In genomic region chr1:205227584-205228006, GRCh38 we compare ENCODE assay signal across 1 cellular context.
A peak's percentile ranks its signal among the peaks of the same experiment; 100 is the strongest.
TF ChIP-seq lines count a peak whose summit lies in the region.

A gene with protein sequence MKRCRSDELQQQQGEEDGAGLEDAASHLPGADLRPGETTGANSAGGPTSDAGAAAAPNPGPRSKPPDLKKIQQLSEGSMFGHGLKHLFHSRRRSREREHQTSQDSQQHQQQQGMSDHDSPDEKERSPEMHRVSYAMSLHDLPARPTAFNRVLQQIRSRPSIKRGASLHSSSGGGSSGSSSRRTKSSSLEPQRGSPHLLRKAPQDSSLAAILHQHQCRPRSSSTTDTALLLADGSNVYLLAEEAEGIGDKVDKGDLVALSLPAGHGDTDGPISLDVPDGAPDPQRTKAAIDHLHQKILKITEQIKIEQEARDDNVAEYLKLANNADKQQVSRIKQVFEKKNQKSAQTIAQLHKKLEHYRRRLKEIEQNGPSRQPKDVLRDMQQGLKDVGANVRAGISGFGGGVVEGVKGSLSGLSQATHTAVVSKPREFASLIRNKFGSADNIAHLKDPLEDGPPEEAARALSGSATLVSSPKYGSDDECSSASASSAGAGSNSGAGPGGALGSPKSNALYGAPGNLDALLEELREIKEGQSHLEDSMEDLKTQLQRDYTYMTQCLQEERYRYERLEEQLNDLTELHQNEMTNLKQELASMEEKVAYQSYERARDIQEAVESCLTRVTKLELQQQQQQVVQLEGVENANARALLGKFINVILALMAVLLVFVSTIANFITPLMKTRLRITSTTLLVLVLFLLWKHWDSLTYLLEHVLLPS (plus strand): TSS chr1:205227946. CDS start chr1:205228565, 619 bp downstream.

TF ChIP-seq in HEK293, 187 proteins besides CTCF, POLR2A, EP300 and RAD21 (continued from another document and continues in another):
- TF ChIP-seq HIC1 (tag by site-specific recombination; IDR thresholded peaks at IDR 0.05) (no peak), ZNF473 (tag by site-specific recombination; IDR thresholded peaks at IDR 0.05) (no peak), ZNF341 (tag by site-specific recombination; IDR thresholded peaks at IDR 0.05; ENCODE audit: low read depth) (no peak), ZNF366 (tag by site-specific recombination; conservative IDR thresholded peaks at IDR 0.05) (no peak), ZNF580 (tag by site-specific recombination; IDR thresholded peaks at IDR 0.05) (no peak), ZNF23 (tag by site-specific recombination; IDR thresholded peaks at IDR 0.05; ENCODE audit: borderline replicate concordance) (no peak), YY2 (tag by site-specific recombination; IDR thresholded peaks at IDR 0.05) (no peak), ZBTB17 (tag by site-specific recombination; IDR thresholded peaks at IDR 0.05) (peak; percentile 82), KLF10 (tag by site-specific recombination; IDR thresholded peaks at IDR 0.05) (peak; percentile 61; the same call in 1 of the 2 replicates), ZNF514 (tag by site-specific recombination; IDR thresholded peaks at IDR 0.05) (no peak), HOXC10 (CRISPR knock-in tag; IDR thresholded peaks at IDR 0.05) (no peak), ZNF311 (tag by site-specific recombination; IDR thresholded peaks at IDR 0.05; ENCODE audit: borderline replicate concordance) (no peak), ZNF404 (tag by site-specific recombination; IDR thresholded peaks at IDR 0.05) (no peak), ZNF626 (tag by site-specific recombination; IDR thresholded peaks at IDR 0.05) (no peak), ZBTB8A (tag by site-specific recombination; IDR thresholded peaks at IDR 0.05) (peak; percentile 53; the same call in 1 of the 2 replicates), KLF1 (tag by site-specific recombination; IDR thresholded peaks at IDR 0.05) (peak; percentile 66), WT1 (tag by site-specific recombination; IDR thresholded peaks at IDR 0.05) (no peak), ZNF530 (tag by site-specific recombination; IDR thresholded peaks at IDR 0.05; ENCODE audit: low read depth) (no peak), ZNF837 (tag by site-specific recombination; IDR thresholded peaks at IDR 0.05) (no peak), ZNF548 (tag by site-specific recombination; IDR thresholded peaks at IDR 0.05) (no peak), ZNF596 (tag by site-specific recombination; IDR thresholded peaks at IDR 0.05) (no peak), ZNF391 (tag by site-specific recombination; IDR thresholded peaks at IDR 0.05; ENCODE audit: borderline replicate concordance, low read depth) (0 out of 2 replicates have a peak, but pooled peaks have one; percentile 27), ZNF221 (tag by site-specific recombination; IDR thresholded peaks at IDR 0.05; ENCODE audit: borderline replicate concordance) (no peak), ZNF133 (tag by site-specific recombination; IDR thresholded peaks at IDR 0.05) (no peak), ZNF114 (tag by site-specific recombination; IDR thresholded peaks at IDR 0.05) (no peak), ZBTB21 (tag by site-specific recombination; IDR thresholded peaks at IDR 0.05) (no peak), TCF7L2 (IDR thresholded peaks at IDR 0.05; ENCODE audit: borderline replicate concordance, low read depth, low read length) (no peak), EGR2 (tag by site-specific recombination; IDR thresholded peaks at IDR 0.05; ENCODE audit: low read depth) (peak; percentile 95), ZNF354C (tag by site-specific recombination; IDR thresholded peaks at IDR 0.05; ENCODE audit: borderline replicate concordance, low read depth) (no peak), ZNF184 (tag by site-specific recombination; IDR thresholded peaks at IDR 0.05) (no peak), HOXD13 (CRISPR knock-in tag; IDR thresholded peaks at IDR 0.05; ENCODE audit: borderline replicate concordance) (no peak), BCL6B (tag by site-specific recombination; IDR thresholded peaks at IDR 0.05) (no peak), REPIN1 (tag by site-specific recombination; IDR thresholded peaks at IDR 0.05; ENCODE audit: low read depth) (no peak), ZNF585B (tag by site-specific recombination; IDR thresholded peaks at IDR 0.05) (no peak), ZNF138 (tag by site-specific recombination; IDR thresholded peaks at IDR 0.05; ENCODE audit: borderline replicate concordance) (no peak), ZNF239 (tag by site-specific recombination; IDR thresholded peaks at IDR 0.05) (no peak), BCL11A (tag by site-specific recombination; IDR thresholded peaks at IDR 0.05; ENCODE audit: low read depth) (no peak), ZNF571 (tag by site-specific recombination; IDR thresholded peaks at IDR 0.05) (no peak), ZNF292 (tag by site-specific recombination; IDR thresholded peaks at IDR 0.05; ENCODE audit: borderline replicate concordance, low read depth) (no peak), ZNF658 (tag by site-specific recombination; IDR thresholded peaks at IDR 0.05) (no peak), ZNF776 (tag by site-specific recombination; IDR thresholded peaks at IDR 0.05; ENCODE audit: borderline replicate concordance) (no peak), ZNF16 (tag by site-specific recombination; IDR thresholded peaks at IDR 0.05; ENCODE audit: low read depth) (no peak)
- TF ChIP-seq, protein P1, sequence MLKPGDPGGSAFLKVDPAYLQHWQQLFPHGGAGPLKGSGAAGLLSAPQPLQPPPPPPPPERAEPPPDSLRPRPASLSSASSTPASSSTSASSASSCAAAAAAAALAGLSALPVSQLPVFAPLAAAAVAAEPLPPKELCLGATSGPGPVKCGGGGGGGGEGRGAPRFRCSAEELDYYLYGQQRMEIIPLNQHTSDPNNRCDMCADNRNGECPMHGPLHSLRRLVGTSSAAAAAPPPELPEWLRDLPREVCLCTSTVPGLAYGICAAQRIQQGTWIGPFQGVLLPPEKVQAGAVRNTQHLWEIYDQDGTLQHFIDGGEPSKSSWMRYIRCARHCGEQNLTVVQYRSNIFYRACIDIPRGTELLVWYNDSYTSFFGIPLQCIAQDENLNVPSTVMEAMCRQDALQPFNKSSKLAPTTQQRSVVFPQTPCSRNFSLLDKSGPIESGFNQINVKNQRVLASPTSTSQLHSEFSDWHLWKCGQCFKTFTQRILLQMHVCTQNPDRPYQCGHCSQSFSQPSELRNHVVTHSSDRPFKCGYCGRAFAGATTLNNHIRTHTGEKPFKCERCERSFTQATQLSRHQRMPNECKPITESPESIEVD (tag by site-specific recombination; IDR thresholded peaks at IDR 0.05) = no peak
- TF ChIP-seq, protein P2, sequence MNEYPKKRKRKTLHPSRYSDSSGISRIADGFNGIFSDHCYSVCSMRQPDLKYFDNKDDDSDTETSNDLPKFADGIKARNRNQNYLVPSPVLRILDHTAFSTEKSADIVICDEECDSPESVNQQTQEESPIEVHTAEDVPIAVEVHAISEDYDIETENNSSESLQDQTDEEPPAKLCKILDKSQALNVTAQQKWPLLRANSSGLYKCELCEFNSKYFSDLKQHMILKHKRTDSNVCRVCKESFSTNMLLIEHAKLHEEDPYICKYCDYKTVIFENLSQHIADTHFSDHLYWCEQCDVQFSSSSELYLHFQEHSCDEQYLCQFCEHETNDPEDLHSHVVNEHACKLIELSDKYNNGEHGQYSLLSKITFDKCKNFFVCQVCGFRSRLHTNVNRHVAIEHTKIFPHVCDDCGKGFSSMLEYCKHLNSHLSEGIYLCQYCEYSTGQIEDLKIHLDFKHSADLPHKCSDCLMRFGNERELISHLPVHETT (tag by site-specific recombination; IDR thresholded peaks at IDR 0.05) = no peak; the same call in 1 of the 2 replicates
- TF ChIP-seq, protein P3, sequence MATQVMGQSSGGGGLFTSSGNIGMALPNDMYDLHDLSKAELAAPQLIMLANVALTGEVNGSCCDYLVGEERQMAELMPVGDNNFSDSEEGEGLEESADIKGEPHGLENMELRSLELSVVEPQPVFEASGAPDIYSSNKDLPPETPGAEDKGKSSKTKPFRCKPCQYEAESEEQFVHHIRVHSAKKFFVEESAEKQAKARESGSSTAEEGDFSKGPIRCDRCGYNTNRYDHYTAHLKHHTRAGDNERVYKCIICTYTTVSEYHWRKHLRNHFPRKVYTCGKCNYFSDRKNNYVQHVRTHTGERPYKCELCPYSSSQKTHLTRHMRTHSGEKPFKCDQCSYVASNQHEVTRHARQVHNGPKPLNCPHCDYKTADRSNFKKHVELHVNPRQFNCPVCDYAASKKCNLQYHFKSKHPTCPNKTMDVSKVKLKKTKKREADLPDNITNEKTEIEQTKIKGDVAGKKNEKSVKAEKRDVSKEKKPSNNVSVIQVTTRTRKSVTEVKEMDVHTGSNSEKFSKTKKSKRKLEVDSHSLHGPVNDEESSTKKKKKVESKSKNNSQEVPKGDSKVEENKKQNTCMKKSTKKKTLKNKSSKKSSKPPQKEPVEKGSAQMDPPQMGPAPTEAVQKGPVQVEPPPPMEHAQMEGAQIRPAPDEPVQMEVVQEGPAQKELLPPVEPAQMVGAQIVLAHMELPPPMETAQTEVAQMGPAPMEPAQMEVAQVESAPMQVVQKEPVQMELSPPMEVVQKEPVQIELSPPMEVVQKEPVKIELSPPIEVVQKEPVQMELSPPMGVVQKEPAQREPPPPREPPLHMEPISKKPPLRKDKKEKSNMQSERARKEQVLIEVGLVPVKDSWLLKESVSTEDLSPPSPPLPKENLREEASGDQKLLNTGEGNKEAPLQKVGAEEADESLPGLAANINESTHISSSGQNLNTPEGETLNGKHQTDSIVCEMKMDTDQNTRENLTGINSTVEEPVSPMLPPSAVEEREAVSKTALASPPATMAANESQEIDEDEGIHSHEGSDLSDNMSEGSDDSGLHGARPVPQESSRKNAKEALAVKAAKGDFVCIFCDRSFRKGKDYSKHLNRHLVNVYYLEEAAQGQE (tag by site-specific recombination; IDR thresholded peaks at IDR 0.05) = no peak
- TF ChIP-seq, protein P4, sequence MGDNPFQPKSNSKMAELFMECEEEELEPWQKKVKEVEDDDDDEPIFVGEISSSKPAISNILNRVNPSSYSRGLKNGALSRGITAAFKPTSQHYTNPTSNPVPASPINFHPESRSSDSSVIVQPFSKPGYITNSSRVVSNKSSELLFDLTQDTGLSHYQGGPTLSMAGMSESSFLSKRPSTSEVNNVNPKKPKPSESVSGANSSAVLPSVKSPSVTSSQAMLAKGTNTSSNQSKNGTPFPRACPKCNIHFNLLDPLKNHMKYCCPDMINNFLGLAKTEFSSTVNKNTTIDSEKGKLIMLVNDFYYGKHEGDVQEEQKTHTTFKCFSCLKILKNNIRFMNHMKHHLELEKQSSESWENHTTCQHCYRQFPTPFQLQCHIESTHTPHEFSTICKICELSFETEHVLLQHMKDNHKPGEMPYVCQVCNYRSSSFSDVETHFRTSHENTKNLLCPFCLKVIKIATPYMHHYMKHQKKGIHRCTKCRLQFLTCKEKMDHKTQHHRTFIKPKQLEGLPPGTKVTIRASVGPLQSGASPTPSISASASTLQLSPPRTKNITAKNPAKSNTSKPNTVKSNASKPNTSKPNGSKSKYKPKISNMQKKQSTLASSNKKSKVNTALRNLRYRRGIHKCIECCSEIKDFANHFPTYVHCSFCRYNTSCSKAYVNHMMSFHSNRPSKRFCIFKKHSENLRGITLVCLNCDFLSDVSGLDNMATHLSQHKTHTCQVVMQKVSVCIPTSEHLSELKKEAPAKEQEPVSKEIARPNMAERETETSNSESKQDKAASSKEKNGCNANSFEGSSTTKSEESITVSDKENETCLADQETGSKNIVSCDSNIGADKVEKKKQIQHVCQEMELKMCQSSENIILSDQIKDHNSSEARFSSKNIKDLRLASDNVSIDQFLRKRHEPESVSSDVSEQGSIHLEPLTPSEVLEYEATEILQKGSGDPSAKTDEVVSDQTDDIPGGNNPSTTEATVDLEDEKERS (tag by site-specific recombination; IDR thresholded peaks at IDR 0.05) = no peak
